8 cellular contexts compared by ENCODE assay signal in genomic region chr15:82505783-82506182, GRCh38. TPM values are rescaled to one million over a fixed set of nuclear protein-coding genes. Genes with fewer than 3 reads are reported as not detected.
DNase-seq lines count a peak whose midpoint lies in the region; ATAC-seq, FAIRE-seq and TF ChIP-seq lines count a peak whose summit lies in the region.
"Not testable (repeated sequence)": the region's sequence is repeated elsewhere in the genome, so short reads cannot be mapped to it uniquely, and the experiment has no call there.

No MANE protein-coding gene starts in this region.

- not testable (repeated sequence) for H3K27me3 ChIP-seq in IMR-90 (ENCODE audit: control insufficient read depth, insufficient read depth, low read length); RWPE2 (ENCODE audit: insufficient read depth, poor library complexity, severe bottlenecking); K562 (ENCODE audit: control insufficient read depth in 2 of 2, insufficient read depth in 2 of 2, low read length in 2 of 2); left lung; naive thymus-derived CD4-positive, alpha-beta T cell (ENCODE audit: control insufficient read depth in 2 of 2, insufficient read depth in 2 of 2, low read length in 2 of 2); upper lobe of left lung

- not testable (repeated sequence) for H3K56ac ChIP-seq in IMR-90 (ENCODE audit: extremely low read depth, insufficient read depth, low read length)

- TF ChIP-seq CTCF in IMR-90 (conservative IDR thresholded peaks at IDR 0.05; ENCODE audit: low read depth, low read length); RWPE2 (IDR thresholded peaks at IDR 0.05; ENCODE audit: poor library complexity, severe bottlenecking); K562 (IDR thresholded peaks at IDR 0.05 in 2 of 3, conservative IDR thresholded peaks at IDR 0.05 in 1 of 3; ENCODE audit: insufficient read depth in 2 of 3, low read depth in 1 of 3, low read length in 3 of 3); left lung (IDR thresholded peaks at IDR 0.05); upper lobe of left lung (IDR thresholded peaks at IDR 0.05): not testable (repeated sequence)

- not testable (repeated sequence) for H3K4me1 Mint-ChIP-seq in naive thymus-derived CD4-positive, alpha-beta T cell

- not testable (repeated sequence) for H3K36me3 Mint-ChIP-seq in naive thymus-derived CD4-positive, alpha-beta T cell

- not testable (repeated sequence) for H3K4me1 ChIP-seq in IMR-90 (ENCODE audit: control insufficient read depth, insufficient read depth, low read length); RWPE2 (ENCODE audit: insufficient read depth, poor library complexity, severe bottlenecking); K562 (replicated peaks in 1 of 2; ENCODE audit: control insufficient read depth in 2 of 2, insufficient read depth in 2 of 2, low read length in 2 of 2); left lung; naive thymus-derived CD4-positive, alpha-beta T cell (ENCODE audit: control insufficient read depth in 2 of 2, insufficient read depth in 2 of 2, low read length in 2 of 2); upper lobe of left lung

- H3K18ac ChIP-seq in IMR-90 (ENCODE audit: low read depth, low read length), result not testable (repeated sequence)

- ATAC-seq in IMR-90 (ENCODE audit: low read depth), result peak; percentile 82
- peak; percentile 62 for ATAC-seq in RWPE2 (ENCODE audit: low read depth)
- peak; percentile 76 for ATAC-seq in K562
- ATAC-seq in esophagus mucosa, result peak; percentile 71
- ATAC-seq in Right ventricle myocardium inferior, result peak; percentile 26
- peak; percentile 42 for ATAC-seq in left lung
- ATAC-seq in naive thymus-derived CD4-positive, alpha-beta T cell, result peak; percentile 38
- peak; percentile 38 to 62 for ATAC-seq in upper lobe of left lung (ENCODE audit: low FRiP score in 2 of 2)

- not testable (repeated sequence) for TF ChIP-seq EP300 in K562 (IDR thresholded peaks at IDR 0.05; ENCODE audit: low read length); upper lobe of left lung (IDR thresholded peaks at IDR 0.05)

- not testable (repeated sequence) for H3K27ac Mint-ChIP-seq in naive thymus-derived CD4-positive, alpha-beta T cell

- not testable (repeated sequence) for H3K14ac ChIP-seq in IMR-90 (replicated peaks; ENCODE audit: low read depth, low read length)

- not testable (repeated sequence) for H2BK5ac ChIP-seq in IMR-90 (ENCODE audit: low read depth, low read length, poor library complexity, severe bottlenecking)

- H2BK120ac ChIP-seq in IMR-90 (ENCODE audit: low read depth, low read length), result not testable (repeated sequence)

- no CpG with 5 or more reads among the region's 5 CpGs for WGBS in IMR-90 (ENCODE audit: extremely low coverage in 2 of 2, insufficient read length in 1 of 2), 2 experiments
- WGBS in K562 (ENCODE audit: insufficient coverage, low coverage, missing lambda C conversion rate), result no CpG with 5 or more reads among the region's 5 CpGs
- WGBS in upper lobe of left lung, 2 donors, result no CpG with 5 or more reads among the region's 5 CpGs

- H2AK5ac ChIP-seq in IMR-90 (ENCODE audit: low read depth, low read length), result not testable (repeated sequence)

- H4K8ac ChIP-seq in IMR-90 (ENCODE audit: low read depth in 2 of 2, low read length in 2 of 2), result not testable (repeated sequence)

- not testable (repeated sequence) for H2BK15ac ChIP-seq in IMR-90 (ENCODE audit: low read depth, low read length)

- DNase-seq in IMR-90; RWPE2 (ENCODE audit: low spot score); K562 (ENCODE audit: extremely low read depth in 1 of 4, low spot score in 3 of 4); Right ventricle myocardium inferior (ENCODE audit: missing footprints); left lung; naive thymus-derived CD4-positive, alpha-beta T cell; upper lobe of left lung: not testable (repeated sequence)

- not testable (repeated sequence) for H2AFZ ChIP-seq in IMR-90 (replicated peaks; ENCODE audit: low read length, poor library complexity); K562 (ENCODE audit: low read depth, low read length)

- not testable (repeated sequence) for H3K27ac ChIP-seq in IMR-90 (ENCODE audit: insufficient read depth, low read length); RWPE2 (ENCODE audit: poor library complexity, severe bottlenecking); K562 (ENCODE audit: extremely low read depth, low read depth, low read length); left lung; naive thymus-derived CD4-positive, alpha-beta T cell (ENCODE audit: low read depth, low read length); upper lobe of left lung

- in situ Hi-C loops in IMR-90 (cut with MboI; ENCODE audit: low sequenced_read_pairs); K562 (cut with MboI): not testable (repeated sequence)

- intact Hi-C loops in IMR-90 (cut with micrococcal nuclease); K562 (cut with micrococcal nuclease); Right ventricle myocardium inferior (cut with DNase I); left lung (cut with DNase I); naive thymus-derived CD4-positive, alpha-beta T cell (cut with micrococcal nuclease): not testable (repeated sequence)

- not testable (repeated sequence) for H3K79me1 ChIP-seq in IMR-90 (ENCODE audit: low read depth in 1 of 2, low read length in 2 of 2)

- H2BK20ac ChIP-seq in IMR-90 (ENCODE audit: low read depth, low read length), result not testable (repeated sequence)

- TF ChIP-seq RAD21 in IMR-90 (IDR thresholded peaks at IDR 0.05; ENCODE audit: low read length); K562 (CRISPR knock-in tag; conservative IDR thresholded peaks at IDR 0.05 in 1 of 2, IDR thresholded peaks at IDR 0.05 in 1 of 2): not testable (repeated sequence)

- H4K91ac ChIP-seq in IMR-90 (ENCODE audit: insufficient read depth, low read depth, low read length), result not testable (repeated sequence)

- TF ChIP-seq POLR2A in IMR-90 (IDR thresholded peaks at IDR 0.05; ENCODE audit: low read depth, low read length); K562 (conservative IDR thresholded peaks at IDR 0.05); upper lobe of left lung (IDR thresholded peaks at IDR 0.05): not testable (repeated sequence)

- H3K4me3 ChIP-seq in IMR-90 (ENCODE audit: insufficient read depth, low read depth, low read length); RWPE2 (ENCODE audit: severe bottlenecking); K562; left lung; naive thymus-derived CD4-positive, alpha-beta T cell (ENCODE audit: low read length); upper lobe of left lung: not testable (repeated sequence)

- not testable (repeated sequence) for H3K9me1 ChIP-seq in IMR-90 (ENCODE audit: insufficient read depth, low read length); K562 (ENCODE audit: control insufficient read depth, insufficient read depth, low read length)

- H3K27me3 Mint-ChIP-seq in naive thymus-derived CD4-positive, alpha-beta T cell, result not testable (repeated sequence)

- POLR2A ChIA-PET in IMR-90 (lab: Charles Lee; ENCODE audit: unreplicated experiment); K562 (lab: Yijun Ruan, JAX); naive thymus-derived CD4-positive, alpha-beta T cell (lab: Charles Lee): not testable (repeated sequence)

- not testable (repeated sequence) for FAIRE-seq in K562 (lab: Jason Lieb, UNC)

- BruUV-seq in IMR-90 (replicated peaks; lab: Mats Ljungman, UMichigan); K562 (replicated peaks; lab: Mats Ljungman, UMichigan): not testable (repeated sequence)

- dilution Hi-C loops in IMR-90 (cut with HindIII; ENCODE audit: low sequenced_read_pairs, unreplicated experiment), result not testable (repeated sequence)

- CTCF ChIA-PET in IMR-90 (lab: Yijun Ruan, JAX); K562 (lab: Yijun Ruan, JAX; ENCODE audit: low intra/inter-chr PET ratio); naive thymus-derived CD4-positive, alpha-beta T cell (lab: Charles Lee): not testable (repeated sequence)

- not testable (repeated sequence) for H4K20me1 ChIP-seq in IMR-90 (ENCODE audit: insufficient read depth, low read length); K562 (replicated peaks; ENCODE audit: control insufficient read depth, insufficient read depth, low read length)

- not testable (repeated sequence) for H3K23ac ChIP-seq in IMR-90 (ENCODE audit: low read depth, low read length)

- H3K9me3 ChIP-seq in IMR-90 (ENCODE audit: control insufficient read depth, insufficient read depth, low read length); RWPE2 (ENCODE audit: severe bottlenecking); K562 (replicated peaks; ENCODE audit: control insufficient read depth, insufficient read depth, low read depth, low read length); left lung; naive thymus-derived CD4-positive, alpha-beta T cell (ENCODE audit: control insufficient read depth in 2 of 3, low read length in 3 of 3); upper lobe of left lung: not testable (repeated sequence)

- not testable (repeated sequence) for H3K36me3 ChIP-seq in IMR-90 (ENCODE audit: control insufficient read depth, insufficient read depth, low read length); RWPE2 (ENCODE audit: low read depth); K562 (ENCODE audit: control insufficient read depth, insufficient read depth, low read length); left lung; naive thymus-derived CD4-positive, alpha-beta T cell (ENCODE audit: control insufficient read depth in 2 of 3, insufficient read depth in 3 of 3, low read length in 3 of 3); upper lobe of left lung

- not testable (repeated sequence) for H3K9me3 Mint-ChIP-seq in naive thymus-derived CD4-positive, alpha-beta T cell

- H3K79me2 ChIP-seq in K562 (ENCODE audit: control insufficient read depth, insufficient read depth, low read length), result not testable (repeated sequence)

- not testable (repeated sequence) for H3K4ac ChIP-seq in IMR-90 (ENCODE audit: low read depth, low read length)

- H3K9ac ChIP-seq in IMR-90 (ENCODE audit: low read depth, low read length); K562 (ENCODE audit: insufficient read depth in 1 of 2, low read depth in 2 of 2, low read length in 2 of 2): not testable (repeated sequence)

- H3K4me3 Mint-ChIP-seq in naive thymus-derived CD4-positive, alpha-beta T cell, result not testable (repeated sequence)

- not testable (repeated sequence) for H4K5ac ChIP-seq in IMR-90 (ENCODE audit: low read depth, low read length)

- H3K4me2 ChIP-seq in IMR-90 (ENCODE audit: low read depth, low read length); K562 (ENCODE audit: insufficient read depth, low read length): not testable (repeated sequence)

- not testable (repeated sequence) for H2AK9ac ChIP-seq in IMR-90 (replicated peaks; ENCODE audit: low read depth, low read length, poor library complexity)

RNA-seq across cellular contexts. Expression of gene RPS17, which starts 34.5 kb away (rescaled TPM):
- total RNA-seq in IMR-90 (2012; rRNA removed) (2,617 and 3,477 TPM in 2 replicates), K562 (2014; rRNA removed) (4,669 and 6,363 TPM in 2 replicates), K562 (2014; rRNA removed; fragmentation: Illumina TruSeq; extraction: Trizol) (4,513 and 5,229 TPM in 2 replicates), K562 (2015; rRNA removed; fragmentation: Illumina TruSeq; extraction: Trizol) (5,690 and 6,000 TPM in 2 replicates), K562 (2021) (2,376 and 2,708 TPM in 2 replicates), esophagus mucosa (2,071 TPM), Right ventricle myocardium inferior (867 TPM), left lung (1,000 to 10,000 TPM; 1,218 to 1,390 TPM), upper lobe of left lung (1,000 to 10,000 TPM in 4 of 6 donors, 100 to 1,000 TPM in 2; 299 to 1,601 (median 1,108) TPM)
- polyA plus RNA-seq in IMR-90 (2012; rRNA removed) (4,201 and 5,358 TPM in 2 replicates), K562 (2011; rRNA removed) (5,062 and 5,477 TPM in 2 replicates), K562 (2014; fragmentation: Illumina TruSeq; extraction: Trizol) (2,686 and 3,105 TPM in 2 replicates), K562 (2014; fragmentation: Nextera tagmentation; extraction: Ambion mirVana) (1,000 to 10,000 TPM; 1,988 to 2,233 TPM), K562 (2014; rRNA removed) (6,515 and 6,851 TPM in 2 replicates)
- polyA plus RNA-seq in IMR-90 (2012; cell fraction: cytosol; rRNA removed), result 3,823 and 3,949 TPM in 2 replicates
- polyA plus RNA-seq in IMR-90 (2012; cell fraction: nucleus; rRNA removed; ENCODE audit: low replicate concordance), result 543 and 2,209 TPM in 2 replicates
- 288 and 405 TPM in 2 replicates for total RNA-seq in K562 (2011; cell fraction: chromatin; rRNA removed; ENCODE audit: low replicate concordance)
- total RNA-seq in K562 (2011; cell fraction: nucleolus; rRNA removed), result 802 and 812 TPM in 2 replicates
- 889 and 1,793 TPM in 2 replicates for total RNA-seq in K562 (2011; cell fraction: nucleoplasm; rRNA removed)
- polyA plus RNA-seq in K562 (2011; cell fraction: cytosol; rRNA removed), result 3,204 and 5,121 TPM in 2 replicates
- 1,138 and 2,084 TPM in 2 replicates for polyA plus RNA-seq in K562 (2011; cell fraction: nucleus; rRNA removed)
- 4,007 and 4,409 TPM in 2 replicates for polyA plus RNA-seq in K562 (2012)
- polyA minus RNA-seq in K562 (2011; rRNA and poly(A)+ RNA removed), result 1,664 and 1,697 TPM in 2 replicates
- 653 and 953 TPM in 2 replicates for polyA minus RNA-seq in K562 (2011; cell fraction: cytosol; rRNA and poly(A)+ RNA removed)
- 297 and 420 TPM in 2 replicates for polyA minus RNA-seq in K562 (2011; cell fraction: nucleus; rRNA and poly(A)+ RNA removed)
- total RNA-seq in naive thymus-derived CD4-positive, alpha-beta T cell, result 1,000 to 10,000 TPM; 1,951 to 3,227 (median 2,164) TPM
- 1,000 to 10,000 TPM; 1,555 to 2,061 TPM for polyA plus RNA-seq in naive thymus-derived CD4-positive, alpha-beta T cell

Comparison
In these comparisons a context has a peak if more than half of its experiments do, and no peak if none do; other contexts are left out.
1. ATAC-seq: peak in every context shown above with its lines; median percentile 82 in IMR-90; 76 in K562; 71 in esophagus mucosa; 62 in RWPE2; 50 in upper lobe of left lung; 42 in left lung; 38 in naive thymus-derived CD4-positive, alpha-beta T cell; 26 in Right ventricle myocardium inferior.